Comparison of ENCODE assay signal across 8 cellular contexts in the genomic region with DNA sequence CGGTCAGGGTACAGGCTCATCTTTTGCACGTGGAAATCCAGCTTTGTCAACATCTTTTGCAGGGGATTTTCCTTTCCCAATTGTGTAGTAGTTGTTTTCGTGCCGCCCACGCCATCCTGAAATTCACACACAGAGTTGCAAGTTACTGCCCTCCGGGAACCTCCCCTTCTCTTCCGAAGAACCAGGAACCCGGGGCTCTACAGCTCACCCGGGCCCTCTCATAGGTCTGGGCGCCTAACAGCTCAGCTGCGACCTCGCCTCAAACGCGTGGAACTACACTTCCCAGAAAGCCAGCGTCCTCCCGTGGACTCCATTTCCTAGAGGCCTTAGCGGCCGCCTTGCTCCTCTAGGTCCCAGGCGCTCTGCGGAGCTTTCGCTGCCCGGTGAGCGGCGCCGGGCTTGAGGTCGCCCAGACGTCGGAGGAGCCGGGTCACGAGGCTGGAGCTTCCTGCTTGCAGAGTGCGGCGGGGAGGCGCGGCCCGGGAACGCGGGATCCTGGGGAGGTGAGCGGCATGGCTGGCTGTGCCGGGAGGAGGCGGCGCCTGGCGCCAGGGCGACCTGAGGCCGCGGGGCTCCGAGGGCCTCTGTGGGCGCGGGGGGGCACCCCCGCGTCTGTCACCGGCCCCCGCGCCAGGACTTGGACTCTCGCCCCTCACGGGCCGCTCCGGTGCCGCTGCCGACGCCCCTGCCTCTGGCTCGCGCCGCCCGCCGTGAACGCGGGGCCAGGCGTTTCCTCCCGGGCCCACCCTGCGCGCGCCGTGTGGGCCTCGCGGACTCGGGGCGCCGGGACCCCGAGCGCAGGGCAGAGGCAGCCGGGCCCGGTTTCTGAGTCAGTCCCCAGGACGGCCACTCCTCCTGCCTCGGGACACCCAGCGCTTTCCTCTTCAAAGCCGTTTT.
A peak's percentile ranks its signal among the peaks of the same experiment; 100 is the strongest.
DNase-seq lines count a peak whose midpoint lies in the region; ATAC-seq and TF ChIP-seq lines count a peak whose summit lies in the region.

A gene (plus strand): TSS at position 329 of the 897 bp plus-strand sequence. CDS start 1,095 bp downstream, outside the sequence.

- peak; percentile 29 for TF ChIP-seq CTCF in choroid plexus epithelial cell (conservative IDR thresholded peaks at IDR 0.05; ENCODE audit: low read depth, low read length)

- peak; percentile 96 for DNase-seq in AG20443 (ENCODE audit: low spot score)
- DNase-seq in NCI-H446 treated with DMSO at 0.1 percent for 48 hours (lab: John Stamatoyannopoulos, UW) = peak; percentile 81
- DNase-seq in activated CD4-positive, alpha-beta T cell treated with anti-CD3 and anti-CD28 coated beads for 24 hours (ENCODE audit: low read depth in 2 of 2) = peak; percentile 70 to 74
- DNase-seq in choroid plexus epithelial cell (ENCODE audit: low read depth) = peak; percentile 97
- peak; percentile 84 for DNase-seq in kidney glomerular epithelial cell (lab: John Stamatoyannopoulos, UW)
- DNase-seq in stimulated activated CD4-positive, alpha-beta T cell treated with anti-CD3 and anti-CD28 coated beads, Interleukin-15, amount 100 ng/mL, for 48 hours (ENCODE audit: low read depth in 2 of 2) = peak; percentile 79 to 82

- H3K4me3 ChIP-seq in choroid plexus epithelial cell (ENCODE audit: low read depth, low read length) = peak within 1 kb of the TSS; percentile 79

- ATAC-seq in GM19035 (IDR thresholded peaks at IDR 0.05; ENCODE audit: unreplicated experiment) = peak; percentile 98
- peak; percentile 99 for ATAC-seq in HG03342 (IDR thresholded peaks at IDR 0.05; ENCODE audit: unreplicated experiment)

Comparison
In these comparisons a context has a peak if more than half of its experiments do, and no peak if none do; other contexts are left out.
1. Peak in every context shown above with its lines: DNase-seq, ATAC-seq and H3K4me3 ChIP-seq.